ENCODE assay signal across 24 cellular contexts in the genomic region with DNA sequence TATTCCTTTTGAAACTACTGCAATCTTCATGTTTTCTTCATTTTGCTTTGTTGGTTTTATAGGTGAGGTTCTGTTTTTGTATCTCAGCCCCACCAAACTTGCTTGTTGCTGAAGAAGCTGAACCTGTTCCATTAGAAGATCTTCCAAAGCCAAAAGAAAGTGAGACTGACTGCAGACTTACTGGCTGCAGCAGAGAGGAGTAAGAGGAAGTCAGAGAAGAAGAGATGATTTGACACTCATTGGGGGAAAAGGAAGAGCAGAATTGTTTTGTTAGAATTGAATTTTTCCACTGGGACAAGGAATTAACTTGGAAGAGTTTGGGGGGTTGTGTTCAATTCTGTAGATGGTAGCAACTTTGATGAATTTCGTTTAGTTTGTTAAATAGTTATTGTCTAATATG. TPM values are rescaled to one million over a fixed set of nuclear protein-coding genes. Genes with fewer than 3 reads are reported as not detected.
"Had no signal": no experiment of that assay in that cellular context is flagged by ENCODE, and none has a peak within 500 bp of the region (broad histone marks: within the 10 kb centered on the region; RNA-seq: fewer than 3 reads in every experiment).

No MANE protein-coding gene starts in this region.

- H3K36me3 Mint-ChIP-seq: mesothelial cell of epicardium had no signal

- H3K27me3 ChIP-seq: esophagus muscularis mucosa, heart right ventricle, left lung, suprapubic skin, vagina had no signal

- H3K4me3 ChIP-seq: esophagus muscularis mucosa, heart right ventricle, left lung, psoas muscle, suprapubic skin, vagina had no signal

- H3K36me3 ChIP-seq: esophagus muscularis mucosa, heart right ventricle, left lung, suprapubic skin, vagina had no signal

- H3K27ac ChIP-seq: esophagus muscularis mucosa, heart right ventricle, left lung, psoas muscle, suprapubic skin, vagina had no signal

- H3K27ac Mint-ChIP-seq: activated naive CD4-positive, alpha-beta T cell treated with anti-CD3 and anti-CD28 coated beads for 36 hours; activated T-helper 2 cell treated with anti-CD3 and anti-CD28 coated beads, Interferon-gamma antibody, Interleukin-2, Interleukin-4, amounts not matched to agents 10 μg/mL and 5 μg/mL and 100 μg/mL, durations not matched to agents 14 hours and 24 hours and 36 hours; dendritic cell treated with granulocyte-macrophage colony-stimulating factor and Interleukin-4, amounts not matched to agents 40 ng/mL and 50 ng/mL, for 4 days; mesothelial cell of epicardium; T-helper 1 cell treated with Interleukin-12 subunit alpha and Interleukin-12 subunit beta and Interleukin-4 antibody, amounts not matched to agents 30 μg/mL and 1 μg/mL, for 36 hours had no signal

- H3K4me1 ChIP-seq: esophagus muscularis mucosa, heart right ventricle, left lung, psoas muscle, suprapubic skin, vagina had no signal

- H3K4me1 Mint-ChIP-seq: mesothelial cell of epicardium had no signal

- DNase-seq: activated CD4-positive, alpha-beta T cell treated with anti-CD3 and anti-CD28 coated beads, Interleukin-2, amount 50 U/mL, for 4 hours; activated naive CD4-positive, alpha-beta T cell treated with anti-CD3 and anti-CD28 coated beads for 36 hours; activated T-cell treated with anti-CD3 and anti-CD28 coated beads, Interleukin-2, amount 50 U/mL, for 1 hour; amniotic stem cell; effector CD8-positive, alpha-beta T cell; heart right ventricle; left lung; psoas muscle; right cardiac atrium; stimulated activated CD4-positive, alpha-beta T cell treated with anti-CD3 and anti-CD28 coated beads, Interleukin-2, amount 100 ng/mL, for 24 hours; stimulated activated naive CD4-positive, alpha-beta T cell treated with Interleukin-2 at 50 U/mL for 16 hours; trophoblast cell had no signal

- H3K27me3 Mint-ChIP-seq: dendritic cell treated with granulocyte-macrophage colony-stimulating factor and Interleukin-4, amounts not matched to agents 40 ng/mL and 50 ng/mL, for 4 days had no signal

- H3K4me3 Mint-ChIP-seq: activated naive CD4-positive, alpha-beta T cell treated with anti-CD3 and anti-CD28 coated beads for 36 hours; dendritic cell treated with granulocyte-macrophage colony-stimulating factor and Interleukin-4, amounts not matched to agents 40 ng/mL and 50 ng/mL, for 4 days; mesothelial cell of epicardium; T-helper 1 cell treated with Interleukin-12 subunit alpha and Interleukin-12 subunit beta and Interleukin-4 antibody, amounts not matched to agents 30 μg/mL and 1 μg/mL, for 36 hours had no signal

- ATAC-seq: heart right ventricle, left lung, psoas muscle, right cardiac atrium had no signal

- H3K9me3 Mint-ChIP-seq: activated naive CD4-positive, alpha-beta T cell treated with anti-CD3 and anti-CD28 coated beads for 36 hours; activated T-helper 2 cell treated with anti-CD3 and anti-CD28 coated beads, Interferon-gamma antibody, Interleukin-2, Interleukin-4, amounts not matched to agents 10 μg/mL and 5 μg/mL and 100 μg/mL, durations not matched to agents 14 hours and 24 hours and 36 hours; dendritic cell treated with granulocyte-macrophage colony-stimulating factor and Interleukin-4, amounts not matched to agents 40 ng/mL and 50 ng/mL, for 4 days; T-helper 1 cell treated with Interleukin-12 subunit alpha and Interleukin-12 subunit beta and Interleukin-4 antibody, amounts not matched to agents 30 μg/mL and 1 μg/mL, for 36 hours had no signal

- H3K9me3 ChIP-seq: esophagus muscularis mucosa, heart right ventricle, left lung, psoas muscle, suprapubic skin, vagina had no signal

RNA-seq across cellular contexts. Expression of a gene that starts 3.1 kb away (rescaled TPM):
- total RNA-seq: chondrocyte, heart right ventricle, kidney epithelial cell, left lung, lung microvascular endothelial cell, mesothelial cell of epicardium, osteocyte, psoas muscle, right cardiac atrium, skeletal muscle tissue, suprapubic skin, vagina had no signal

RNA-seq across cellular contexts. Expression of a gene that starts 10.8 kb away (rescaled TPM):
- total RNA-seq: chondrocyte, kidney epithelial cell, lung microvascular endothelial cell, mesothelial cell of epicardium had no signal
